ENCODE assay signal across 1 cellular context in genomic region chr17:43042025-43042424, GRCh38.
TF ChIP-seq lines count a peak whose summit lies in the region.

No MANE protein-coding gene starts in this region.

TF ChIP-seq in neural cell, 6 proteins besides CTCF, POLR2A, EP300 and RAD21:
- TF ChIP-seq REST (IDR thresholded peaks at IDR 0.05; ENCODE audit: borderline replicate concordance) (no peak), TAF1 (IDR thresholded peaks at IDR 0.05; ENCODE audit: low read depth) (no peak), EZH2 (IDR thresholded peaks at IDR 0.05; ENCODE audit: borderline replicate concordance, insufficient read depth, low read length, poor library complexity, severe bottlenecking) (no peak), SMC3 (conservative IDR thresholded peaks at IDR 0.05; ENCODE audit: poor library complexity) (no peak), POLR2AphosphoS5 (IDR thresholded peaks at IDR 0.05) (no peak), MXI1 (conservative IDR thresholded peaks at IDR 0.05; ENCODE audit: poor library complexity, severe bottlenecking) (no peak)
